ENCODE assay signal across 19 cellular contexts in genomic region chr20:32056708-32057491, GRCh38. TPM values are rescaled to one million over a fixed set of nuclear protein-coding genes. Genes with fewer than 3 reads are reported as not detected.
DNase-seq lines count a peak whose midpoint lies in the region; ATAC-seq, FAIRE-seq and TF ChIP-seq lines count a peak whose summit lies in the region.
"Had no signal": no experiment of that assay in that cellular context is flagged by ENCODE, and none has a peak within 500 bp of the region (broad histone marks: within the 10 kb centered on the region; RNA-seq: fewer than 3 reads in every experiment).

No MANE protein-coding gene starts in this region.

- intact Hi-C loops in HepG2 (cut with micrococcal nuclease; ENCODE audit: unreplicated experiment) (no loop called here), upper lobe of right lung (cut with DNase I) (no loop called here)

- no peaks in the 10 kb centered on the region for H3K27me3 ChIP-seq in OCI-LY3 (ENCODE audit: low read depth, low read length)
- H3K27me3 ChIP-seq in HepG2 (ENCODE audit: control insufficient read depth in 1 of 2, insufficient read depth in 2 of 2, low read length in 2 of 2) = peaks cover 21 to 78% of the 10 kb centered on the region in 2 experiments
- peaks cover 34% of the 10 kb centered on the region for H3K27me3 ChIP-seq in upper lobe of right lung
- H3K27me3 ChIP-seq in trophoblast cell (ENCODE audit: insufficient read depth, low read length) = peaks cover 16% of the 10 kb centered on the region

- FAIRE-seq in HepG2 (lab: Jason Lieb, UNC) = no peak
- FAIRE-seq: GM12891 had no signal

- H2AFZ ChIP-seq in OCI-LY3 (ENCODE audit: low read depth, low read length) (no peak overlapping the region), HepG2 (ENCODE audit: low read length) (no peak overlapping the region), trophoblast cell (ENCODE audit: insufficient read depth, low read length, poor library complexity) (no peak overlapping the region)

- H4K8ac ChIP-seq in trophoblast cell (ENCODE audit: low read depth, low read length) = no peak overlapping the region

- DNase-seq in CD1c-positive myeloid dendritic cell (ENCODE audit: extremely low spot score) = peak; percentile 60
- no peak for DNase-seq in HepG2 (ENCODE audit: low spot score)
- no peak for DNase-seq in upper lobe of right lung
- DNase-seq in trophoblast cell = no peak
- DNase-seq in HuH-7 (ENCODE audit: low spot score) = no peak
- no peak for DNase-seq in occipital lobe (lab: John Stamatoyannopoulos, UW)
- DNase-seq: ACHN; Calu3; CD4-positive, alpha-beta memory T cell; EL; KG1; NCI-H1694 treated with DMSO at 0.1 percent for 48 hours; NCI-H510A; NCI-H774; PC-3; RPMI8226 had no signal

- ATAC-seq in HepG2 = no peak
- peak; percentile 56 for ATAC-seq in upper lobe of right lung
- ATAC-seq: PC-3 had no signal

- H3K79me2 ChIP-seq in OCI-LY3 (ENCODE audit: low read length) (peaks cover 97% of the 10 kb centered on the region), HepG2 (ENCODE audit: insufficient read depth, low read length) (no peaks in the 10 kb centered on the region), trophoblast cell (ENCODE audit: control insufficient read depth, insufficient read depth, low read length, poor library complexity) (no peaks in the 10 kb centered on the region)

- no peaks in the 10 kb centered on the region for H3K79me1 ChIP-seq in trophoblast cell (ENCODE audit: low read length)

- no peak for TF ChIP-seq POLR2A in HepG2 (IDR thresholded peaks at IDR 0.05; ENCODE audit: insufficient read depth in 1 of 2, low read depth in 2 of 2, low read length in 2 of 2)

- TF ChIP-seq RAD21 in HepG2 (CRISPR knock-in tag; IDR thresholded peaks at IDR 0.05) = no peak

- H3K4me2 ChIP-seq in OCI-LY3 (ENCODE audit: low read length) (peak overlapping the region; percentile 6), HepG2 (ENCODE audit: low read depth, low read length) (no peak overlapping the region), trophoblast cell (ENCODE audit: low read length) (no peak overlapping the region)

- H3K36me3 ChIP-seq in OCI-LY3 (replicated peaks; ENCODE audit: low read depth, low read length) = peaks cover 57% of the 10 kb centered on the region
- H3K36me3 ChIP-seq in HepG2 (replicated peaks in 1 of 2; ENCODE audit: control insufficient read depth in 1 of 2, insufficient read depth in 2 of 2, low read length in 2 of 2) = no peaks in the 10 kb centered on the region
- no peaks in the 10 kb centered on the region for H3K36me3 ChIP-seq in upper lobe of right lung
- H3K36me3 ChIP-seq in trophoblast cell (ENCODE audit: control insufficient read depth in 1 of 2, insufficient read depth in 2 of 2, low read length in 2 of 2) = no peaks in the 10 kb centered on the region

- H3K14ac ChIP-seq in trophoblast cell (ENCODE audit: low read length) = no peak overlapping the region

- TF ChIP-seq CTCF in OCI-LY3 (IDR thresholded peaks at IDR 0.05; ENCODE audit: low read depth, low read length) = no peak
- no peak for TF ChIP-seq CTCF in HepG2 (CRISPR knock-in tag; IDR thresholded peaks at IDR 0.05)
- no peak for TF ChIP-seq CTCF in upper lobe of right lung (IDR thresholded peaks at IDR 0.05)

- BruUV-seq in HepG2 (replicated peaks; lab: Mats Ljungman, UMichigan) = no TSS peak

- H3K4ac ChIP-seq in trophoblast cell (ENCODE audit: low read depth, low read length) = no peak overlapping the region

- H2BK120ac ChIP-seq in trophoblast cell (ENCODE audit: insufficient read depth, low read length, poor library complexity) = no peak overlapping the region

- H3K23ac ChIP-seq in trophoblast cell (ENCODE audit: low read length) = no peak overlapping the region

- H4K91ac ChIP-seq in trophoblast cell (ENCODE audit: low read depth, low read length) = no peak overlapping the region

- H2BK12ac ChIP-seq in trophoblast cell (ENCODE audit: low read length) = no peak overlapping the region

- H3K4me3 ChIP-seq in OCI-LY3 (ENCODE audit: low read length) = no peak overlapping the region
- no peak overlapping the region for H3K4me3 ChIP-seq in HepG2 (replicated peaks in 1 of 3; ENCODE audit: insufficient read depth in 1 of 3, low read depth in 2 of 3, low read length in 3 of 3)
- no peak overlapping the region for H3K4me3 ChIP-seq in upper lobe of right lung
- no peak overlapping the region for H3K4me3 ChIP-seq in trophoblast cell (ENCODE audit: low read depth, low read length)

- H4K12ac ChIP-seq in trophoblast cell (ENCODE audit: low read depth, low read length) = no peak overlapping the region

- peaks cover 62% of the 10 kb centered on the region for H3K4me1 ChIP-seq in OCI-LY3 (ENCODE audit: low read length)
- peaks cover 8% of the 10 kb centered on the region; the same call in 1 of the 2 replicates for H3K4me1 ChIP-seq in HepG2 (ENCODE audit: insufficient read depth, low read length)
- peaks cover 10% of the 10 kb centered on the region for H3K4me1 ChIP-seq in upper lobe of right lung
- H3K4me1 ChIP-seq in trophoblast cell (ENCODE audit: control insufficient read depth in 1 of 2, insufficient read depth in 2 of 2, low read length in 2 of 2) = peaks cover 6% of the 10 kb centered on the region in 2 experiments

- H2BK5ac ChIP-seq in trophoblast cell (ENCODE audit: low read depth, low read length, poor library complexity) = no peak overlapping the region

- peaks cover 63% of the 10 kb centered on the region for H4K20me1 ChIP-seq in OCI-LY3 (ENCODE audit: insufficient read depth, low read length)
- no peaks in the 10 kb centered on the region; the same call in 1 of the 2 replicates for H4K20me1 ChIP-seq in HepG2 (ENCODE audit: insufficient read depth, low read length)

- no peak for TF ChIP-seq EP300 in HepG2 (IDR thresholded peaks at IDR 0.05; ENCODE audit: low read depth in 2 of 2, low read length in 2 of 2)
- TF ChIP-seq EP300 in HepG2 (CRISPR knock-in tag; IDR thresholded peaks at IDR 0.05; ENCODE audit: borderline replicate concordance) = no peak

- POLR2A ChIA-PET in HepG2 (lab: Yijun Ruan, JAX) = no interaction called here

- H3K27ac ChIP-seq in OCI-LY3 (ENCODE audit: low read length) (peak overlapping the region; percentile 55), HepG2 (ENCODE audit: extremely low read length, insufficient read depth, low read length) (no peak overlapping the region), upper lobe of right lung (no peak overlapping the region), trophoblast cell (ENCODE audit: low read depth, low read length) (no peak overlapping the region)

- H3K9ac ChIP-seq in OCI-LY3 (ENCODE audit: low read length) = no peak overlapping the region
- no peak overlapping the region for H3K9ac ChIP-seq in HepG2 (ENCODE audit: insufficient read depth, low read depth, low read length)
- no peak overlapping the region for H3K9ac ChIP-seq in trophoblast cell (ENCODE audit: low read length)

- in situ Hi-C loops in HepG2 (cut with HindIII; ENCODE audit: extremely low pct_ligation_motif_present, low pct_unique_long_range_greater_than_20kb) = no loop called here

- WGBS in HepG2 (ENCODE audit: low lambda C conversion rate) = 29% methylated on average over 10 of the region's 10 CpGs
- WGBS in trophoblast cell (ENCODE audit: extremely low coverage, insufficient coverage, insufficient read length) = no CpG with 5 or more reads among the region's 10 CpGs

- H3K9me3 ChIP-seq in OCI-LY3 (ENCODE audit: insufficient read depth, low read length) (no peaks in the 10 kb centered on the region), HepG2 (ENCODE audit: low read length) (no peaks in the 10 kb centered on the region), upper lobe of right lung (no peaks in the 10 kb centered on the region), trophoblast cell (ENCODE audit: insufficient read depth, low read depth, low read length) (peaks cover 5% of the 10 kb centered on the region)

- CTCF ChIA-PET in HepG2 (lab: Yijun Ruan, JAX; ENCODE audit: low intra/inter-chr PET ratio, low total read pairs) = no interaction called here

- no peak overlapping the region for H2AK5ac ChIP-seq in trophoblast cell (ENCODE audit: low read length)

- H3K18ac ChIP-seq in trophoblast cell (ENCODE audit: low read length) = no peak overlapping the region

RNA-seq across cellular contexts. Expression of gene HCK, which starts 4.9 kb away (rescaled TPM):
- total RNA-seq in HepG2 (2016; rRNA removed; fragmentation: Illumina TruSeq; extraction: Trizol) = not detected in 2 replicates
- total RNA-seq in HepG2 (2016; cell fraction: cytosol; rRNA removed; fragmentation: Illumina TruSeq; extraction: Trizol; ENCODE audit: low read depth) = not detected in 2 replicates
- total RNA-seq in HepG2 (2016; cell fraction: insoluble cytoplasmic fraction; rRNA removed; fragmentation: Illumina TruSeq; extraction: Trizol) = not detected in 2 replicates
- not detected in 2 replicates for total RNA-seq in HepG2 (2016; cell fraction: membrane; rRNA removed; fragmentation: Illumina TruSeq; extraction: Trizol)
- not detected in 2 replicates for total RNA-seq in HepG2 (2016; cell fraction: nucleus; rRNA removed; fragmentation: Illumina TruSeq; extraction: Trizol)
- polyA plus RNA-seq in HepG2 (2011; rRNA removed) = 0.04 and 0.10 TPM in 2 replicates
- 0.05 TPM in 1 of 2 replicates, not detected in the other for polyA plus RNA-seq in HepG2 (2011; cell fraction: cytosol; rRNA removed)
- 0.06 TPM in 1 of 2 replicates, not detected in the other for polyA plus RNA-seq in HepG2 (2011; cell fraction: nucleus; rRNA removed)
- polyA plus RNA-seq in HepG2 (2012) = not detected in 2 replicates
- polyA plus RNA-seq in HepG2 (2016; cell fraction: cytosol; fragmentation: Illumina TruSeq; extraction: Trizol; ENCODE audit: low read depth) = not detected in 2 replicates
- not detected in 2 replicates for polyA plus RNA-seq in HepG2 (2016; cell fraction: insoluble cytoplasmic fraction; fragmentation: Illumina TruSeq; extraction: Trizol; ENCODE audit: low read depth)
- not detected in 2 replicates for polyA plus RNA-seq in HepG2 (2016; cell fraction: membrane; fragmentation: Illumina TruSeq; extraction: Trizol; ENCODE audit: low read depth)
- not detected in 2 replicates for polyA plus RNA-seq in HepG2 (2016; cell fraction: nucleus; fragmentation: Illumina TruSeq; extraction: Trizol; ENCODE audit: insufficient read depth, low read depth)
- not detected in 2 replicates for polyA minus RNA-seq in HepG2 (2011; rRNA and poly(A)+ RNA removed; ENCODE audit: low replicate concordance)
- not detected in 2 replicates for polyA minus RNA-seq in HepG2 (2011; cell fraction: cytosol; rRNA and poly(A)+ RNA removed)
- not detected in 2 replicates for polyA minus RNA-seq in HepG2 (2011; cell fraction: nucleus; rRNA and poly(A)+ RNA removed)
- 49.0 TPM for total RNA-seq in upper lobe of right lung
- polyA plus RNA-seq in trophoblast cell (2013) = 0.04 TPM in 1 of 2 replicates, not detected in the other
- 3.3 TPM for total RNA-seq in occipital lobe
- total RNA-seq: Calu3, H4, PC-3 had no signal

RNA-seq across cellular contexts. Expression of gene CCM2L, which starts 46.7 kb away (rescaled TPM):
- 0.15 TPM in 1 of 2 replicates, not detected in the other for total RNA-seq in HepG2 (2016; rRNA removed; fragmentation: Illumina TruSeq; extraction: Trizol)
- total RNA-seq in HepG2 (2016; cell fraction: cytosol; rRNA removed; fragmentation: Illumina TruSeq; extraction: Trizol; ENCODE audit: low read depth) = 0.18 TPM in 1 of 2 replicates, not detected in the other
- 0.09 TPM in 1 of 2 replicates, not detected in the other for total RNA-seq in HepG2 (2016; cell fraction: insoluble cytoplasmic fraction; rRNA removed; fragmentation: Illumina TruSeq; extraction: Trizol)
- total RNA-seq in HepG2 (2016; cell fraction: membrane; rRNA removed; fragmentation: Illumina TruSeq; extraction: Trizol) = not detected in 2 replicates
- total RNA-seq in HepG2 (2016; cell fraction: nucleus; rRNA removed; fragmentation: Illumina TruSeq; extraction: Trizol) = not detected in 2 replicates
- not detected in 2 replicates for polyA plus RNA-seq in HepG2 (2011; rRNA removed)
- polyA plus RNA-seq in HepG2 (2011; cell fraction: cytosol; rRNA removed) = 0.13 TPM in 1 of 2 replicates, not detected in the other
- 0.07 and 0.16 TPM in 2 replicates for polyA plus RNA-seq in HepG2 (2011; cell fraction: nucleus; rRNA removed)
- polyA plus RNA-seq in HepG2 (2012) = 0.15 TPM in 1 of 2 replicates, not detected in the other
- polyA plus RNA-seq in HepG2 (2016; cell fraction: cytosol; fragmentation: Illumina TruSeq; extraction: Trizol; ENCODE audit: low read depth) = not detected in 2 replicates
- polyA plus RNA-seq in HepG2 (2016; cell fraction: insoluble cytoplasmic fraction; fragmentation: Illumina TruSeq; extraction: Trizol; ENCODE audit: low read depth) = 0.12 and 0.25 TPM in 2 replicates
- 0.08 TPM in 1 of 2 replicates, not detected in the other for polyA plus RNA-seq in HepG2 (2016; cell fraction: membrane; fragmentation: Illumina TruSeq; extraction: Trizol; ENCODE audit: low read depth)
- 0.42 TPM in 1 of 2 replicates, not detected in the other for polyA plus RNA-seq in HepG2 (2016; cell fraction: nucleus; fragmentation: Illumina TruSeq; extraction: Trizol; ENCODE audit: insufficient read depth, low read depth)
- polyA minus RNA-seq in HepG2 (2011; rRNA and poly(A)+ RNA removed; ENCODE audit: low replicate concordance) = not detected in 2 replicates
- not detected in 2 replicates for polyA minus RNA-seq in HepG2 (2011; cell fraction: cytosol; rRNA and poly(A)+ RNA removed)
- polyA minus RNA-seq in HepG2 (2011; cell fraction: nucleus; rRNA and poly(A)+ RNA removed) = not detected in 2 replicates
- total RNA-seq in upper lobe of right lung = 23.2 TPM
- 0.24 and 0.25 TPM in 2 replicates for polyA plus RNA-seq in trophoblast cell (2013)
- total RNA-seq in occipital lobe = 2.0 TPM
- total RNA-seq: Calu3; CD4-positive, alpha-beta memory T cell; PC-3 had no signal
- polyA plus RNA-seq: CD4-positive, alpha-beta memory T cell had no signal

RNA-seq across cellular contexts. Expression of gene TM9SF4, which starts 52.6 kb away (rescaled TPM):
- total RNA-seq in HepG2 (2016; rRNA removed; fragmentation: Illumina TruSeq; extraction: Trizol) (30.3 and 53.5 TPM in 2 replicates), upper lobe of right lung (49.2 TPM), occipital lobe (15.1 TPM)
- total RNA-seq in HepG2 (2016; cell fraction: cytosol; rRNA removed; fragmentation: Illumina TruSeq; extraction: Trizol; ENCODE audit: low read depth) = 8.9 and 10.2 TPM in 2 replicates
- total RNA-seq in HepG2 (2016; cell fraction: insoluble cytoplasmic fraction; rRNA removed; fragmentation: Illumina TruSeq; extraction: Trizol) = 26.6 and 52.8 TPM in 2 replicates
- total RNA-seq in HepG2 (2016; cell fraction: membrane; rRNA removed; fragmentation: Illumina TruSeq; extraction: Trizol) = 16.3 and 19.5 TPM in 2 replicates
- total RNA-seq in HepG2 (2016; cell fraction: nucleus; rRNA removed; fragmentation: Illumina TruSeq; extraction: Trizol) = 67.0 and 79.9 TPM in 2 replicates
- polyA plus RNA-seq in HepG2 (2011; rRNA removed) = 171 and 183 TPM in 2 replicates
- 137 and 141 TPM in 2 replicates for polyA plus RNA-seq in HepG2 (2011; cell fraction: cytosol; rRNA removed)
- polyA plus RNA-seq in HepG2 (2011; cell fraction: nucleus; rRNA removed) = 138 and 162 TPM in 2 replicates
- 93.4 and 96.8 TPM in 2 replicates for polyA plus RNA-seq in HepG2 (2012)
- 5.9 and 6.7 TPM in 2 replicates for polyA plus RNA-seq in HepG2 (2016; cell fraction: cytosol; fragmentation: Illumina TruSeq; extraction: Trizol; ENCODE audit: low read depth)
- polyA plus RNA-seq in HepG2 (2016; cell fraction: insoluble cytoplasmic fraction; fragmentation: Illumina TruSeq; extraction: Trizol; ENCODE audit: low read depth) = 27.2 and 35.4 TPM in 2 replicates
- polyA plus RNA-seq in HepG2 (2016; cell fraction: membrane; fragmentation: Illumina TruSeq; extraction: Trizol; ENCODE audit: low read depth) = 15.5 and 17.0 TPM in 2 replicates
- polyA plus RNA-seq in HepG2 (2016; cell fraction: nucleus; fragmentation: Illumina TruSeq; extraction: Trizol; ENCODE audit: insufficient read depth, low read depth) = 134 and 135 TPM in 2 replicates
- 107 and 349 TPM in 2 replicates for polyA minus RNA-seq in HepG2 (2011; rRNA and poly(A)+ RNA removed; ENCODE audit: low replicate concordance)
- 135 and 159 TPM in 2 replicates for polyA minus RNA-seq in HepG2 (2011; cell fraction: cytosol; rRNA and poly(A)+ RNA removed)
- polyA minus RNA-seq in HepG2 (2011; cell fraction: nucleus; rRNA and poly(A)+ RNA removed) = 88.2 and 109 TPM in 2 replicates
- polyA plus RNA-seq in trophoblast cell (2013) = 56.8 and 57.8 TPM in 2 replicates

Comparison
In these comparisons a context has a peak if more than half of its experiments do, and no peak if none do; other contexts are left out.
1. RNA of gene HCK, which starts 4.9 kb away (total RNA-seq): 49.0 TPM in upper lobe of right lung (single experiment); 3.3 TPM in occipital lobe (single experiment) and not detected in HepG2; every median in the first group is over 10 times any median in the second.